ENCODE assay signal across 22 cellular contexts in the genomic region with DNA sequence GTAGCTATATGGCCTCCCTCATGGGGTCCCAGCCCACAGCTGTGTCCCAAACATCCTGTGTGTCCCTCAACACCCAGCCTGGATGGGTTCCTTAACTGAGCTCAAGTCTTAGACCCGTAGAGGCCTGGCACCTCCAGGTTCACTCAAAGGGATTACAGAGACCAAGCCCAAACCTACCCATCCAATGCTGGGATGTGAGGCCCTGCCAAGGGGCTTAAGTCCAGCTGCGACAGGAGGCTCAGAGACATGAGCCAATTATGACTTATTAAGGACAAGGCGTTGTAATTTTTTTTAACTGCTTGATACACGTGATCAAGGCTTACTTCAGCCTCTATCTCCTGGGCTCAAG.
DNase-seq lines count a peak whose midpoint lies in the region; ATAC-seq, FAIRE-seq and TF ChIP-seq lines count a peak whose summit lies in the region.
"Had no signal": no experiment of that assay in that cellular context is flagged by ENCODE, and none has a peak within 500 bp of the region (broad histone marks: within the 10 kb centered on the region; RNA-seq: fewer than 3 reads in every experiment).

No MANE protein-coding gene starts in this region.

- H3K27ac ChIP-seq in right atrium auricular region (no peak overlapping the region), heart left ventricle (no peak overlapping the region), esophagus muscularis mucosa (replicated peaks in 1 of 4) (no peak overlapping the region)
- H3K27ac ChIP-seq: Peyer's patch had no signal

- DNase-seq in right atrium auricular region (ENCODE audit: low spot score) (peak; percentile 30), heart left ventricle (no peak), NCI-H82 treated with DMSO at 0.1 percent for 48 hours (lab: John Stamatoyannopoulos, UW; ENCODE audit: unreplicated experiment) (peak; percentile 37), esophagus muscularis mucosa (ENCODE audit: extremely low spot score) (peak; percentile 85), urothelium cell line (ENCODE audit: low spot score) (no peak), SIG-M5 (lab: John Stamatoyannopoulos, UW) (no peak)
- no peak for DNase-seq in activated T-helper 1 cell treated with anti-CD3 and anti-CD28 coated beads, Interleukin-12 subunit alpha, Interleukin-12 subunit beta, Interleukin-2, Interleukin-4 antibody, amounts not matched to agents 30 ng/mL and 10 ng/mL and 1 ng/mL, durations not matched to agents 14 hours and 24 hours and 36 hours (ENCODE audit: low spot score)
- DNase-seq: CD4-positive, alpha-beta T cell; COR-L47; DMS79; Karpas-422; MV-4-11; NCI-H1694; NCI-H2081; NCI-H2171; NCI-H345; NCI-H524; NCI-H774 had no signal

- TF ChIP-seq POLR2A in heart left ventricle (IDR thresholded peaks at IDR 0.05) (no peak), esophagus muscularis mucosa (IDR thresholded peaks at IDR 0.05; ENCODE audit: low read depth) (no peak)

- FAIRE-seq in urothelium cell line (lab: Jason Lieb, UNC), result peak; percentile 9
- FAIRE-seq: GM19239, H1 had no signal

- H3K4me3 ChIP-seq in right atrium auricular region (no peak overlapping the region), heart left ventricle (no peak overlapping the region), esophagus muscularis mucosa (no peak overlapping the region)
- H3K4me3 ChIP-seq: Peyer's patch had no signal

- no peaks in the 10 kb centered on the region for H3K4me1 Mint-ChIP-seq in activated T-helper 1 cell treated with anti-CD3 and anti-CD28 coated beads, Interleukin-12 subunit alpha, Interleukin-12 subunit beta, Interleukin-2, Interleukin-4 antibody, amounts not matched to agents 30 ng/mL and 10 ng/mL and 1 ng/mL, durations not matched to agents 14 hours and 24 hours and 36 hours (ENCODE audit: low read depth)

- TF ChIP-seq CTCF in right atrium auricular region (IDR thresholded peaks at IDR 0.05), result no peak
- TF ChIP-seq CTCF in heart left ventricle (IDR thresholded peaks at IDR 0.05), result no peak
- TF ChIP-seq CTCF in esophagus muscularis mucosa (IDR thresholded peaks at IDR 0.05), result no peak

- intact Hi-C loops in heart left ventricle (cut with DNase I) (no loop called here), esophagus muscularis mucosa (cut with DNase I) (no loop called here)
- intact Hi-C loops in activated T-helper 1 cell treated with anti-CD3 and anti-CD28 coated beads, Interleukin-12 subunit alpha, Interleukin-12 subunit beta, Interleukin-2, Interleukin-4 antibody, amounts not matched to agents 30 ng/mL and 10 ng/mL and 1 ng/mL, durations not matched to agents 14 hours and 24 hours and 36 hours (cut with micrococcal nuclease), result no loop called here

- H3K36me3 ChIP-seq in right atrium auricular region, result no peaks in the 10 kb centered on the region
- H3K36me3 ChIP-seq in heart left ventricle, result no peaks in the 10 kb centered on the region
- no peaks in the 10 kb centered on the region for H3K36me3 ChIP-seq in esophagus muscularis mucosa
- H3K36me3 ChIP-seq: Peyer's patch had no signal

- H3K9me3 Mint-ChIP-seq in activated T-helper 1 cell treated with anti-CD3 and anti-CD28 coated beads, Interleukin-12 subunit alpha, Interleukin-12 subunit beta, Interleukin-2, Interleukin-4 antibody, amounts not matched to agents 30 ng/mL and 10 ng/mL and 1 ng/mL, durations not matched to agents 14 hours and 24 hours and 36 hours, result no peaks in the 10 kb centered on the region
- H3K9me3 Mint-ChIP-seq: CD4-positive, alpha-beta T cell had no signal

- H3K27me3 ChIP-seq in right atrium auricular region, result no peaks in the 10 kb centered on the region
- peaks cover 0 to 11% (median 0%) of the 10 kb centered on the region in 9 donors for H3K27me3 ChIP-seq in heart left ventricle
- H3K27me3 ChIP-seq in esophagus muscularis mucosa, result peaks cover 0 to 34% (median 0%) of the 10 kb centered on the region in 4 donors
- H3K27me3 ChIP-seq: Peyer's patch had no signal

- no peaks in the 10 kb centered on the region for H3K9me3 ChIP-seq in right atrium auricular region
- no peaks in the 10 kb centered on the region for H3K9me3 ChIP-seq in heart left ventricle
- H3K9me3 ChIP-seq in esophagus muscularis mucosa, result no peaks in the 10 kb centered on the region
- H3K9me3 ChIP-seq: Peyer's patch had no signal

- ATAC-seq in heart left ventricle, result no peak
- ATAC-seq: HCT116 had no signal

- no peak for TF ChIP-seq EP300 in esophagus muscularis mucosa (IDR thresholded peaks at IDR 0.05)

- no peak overlapping the region for H3K4me3 Mint-ChIP-seq in activated T-helper 1 cell treated with anti-CD3 and anti-CD28 coated beads, Interleukin-12 subunit alpha, Interleukin-12 subunit beta, Interleukin-2, Interleukin-4 antibody, amounts not matched to agents 30 ng/mL and 10 ng/mL and 1 ng/mL, durations not matched to agents 14 hours and 24 hours and 36 hours
- H3K4me3 Mint-ChIP-seq: CD4-positive, alpha-beta T cell had no signal

- no peaks in the 10 kb centered on the region for H3K4me1 ChIP-seq in right atrium auricular region
- H3K4me1 ChIP-seq in heart left ventricle, result no peaks in the 10 kb centered on the region
- H3K4me1 ChIP-seq in esophagus muscularis mucosa, result no peaks in the 10 kb centered on the region
- H3K4me1 ChIP-seq: Peyer's patch had no signal

- 73 to 88% (median 85%) methylated on average over 4 of the region's 4 CpGs for WGBS in heart left ventricle, 4 donors
- 74% methylated on average over 4 of the region's 4 CpGs for WGBS in esophagus muscularis mucosa

- peaks cover 4% of the 10 kb centered on the region for H3K27me3 Mint-ChIP-seq in activated T-helper 1 cell treated with anti-CD3 and anti-CD28 coated beads, Interleukin-12 subunit alpha, Interleukin-12 subunit beta, Interleukin-2, Interleukin-4 antibody, amounts not matched to agents 30 ng/mL and 10 ng/mL and 1 ng/mL, durations not matched to agents 14 hours and 24 hours and 36 hours (ENCODE audit: insufficient read depth)
- H3K27me3 Mint-ChIP-seq: CD4-positive, alpha-beta T cell had no signal

- no peaks in the 10 kb centered on the region for H3K36me3 Mint-ChIP-seq in activated T-helper 1 cell treated with anti-CD3 and anti-CD28 coated beads, Interleukin-12 subunit alpha, Interleukin-12 subunit beta, Interleukin-2, Interleukin-4 antibody, amounts not matched to agents 30 ng/mL and 10 ng/mL and 1 ng/mL, durations not matched to agents 14 hours and 24 hours and 36 hours (ENCODE audit: low read depth)

- H3K27ac Mint-ChIP-seq in activated T-helper 1 cell treated with anti-CD3 and anti-CD28 coated beads, Interleukin-12 subunit alpha, Interleukin-12 subunit beta, Interleukin-2, Interleukin-4 antibody, amounts not matched to agents 30 ng/mL and 10 ng/mL and 1 ng/mL, durations not matched to agents 14 hours and 24 hours and 36 hours, result no peak overlapping the region
- H3K27ac Mint-ChIP-seq: CD4-positive, alpha-beta T cell had no signal

Comparison
In these comparisons a context has a peak if more than half of its experiments do, and no peak if none do; other contexts are left out.
1. DNase-seq: peak in right atrium auricular region (single experiment), NCI-H82 treated with DMSO at 0.1 percent for 48 hours (single experiment) and esophagus muscularis mucosa (single experiment); none in heart left ventricle (0 of 5), urothelium cell line (single experiment), SIG-M5 (single experiment) and activated T-helper 1 cell treated with anti-CD3 and anti-CD28 coated beads, Interleukin-12 subunit alpha, Interleukin-12 subunit beta, Interleukin-2, Interleukin-4 antibody, amounts not matched to agents 30 ng/mL and 10 ng/mL and 1 ng/mL, durations not matched to agents 14 hours and 24 hours and 36 hours (single experiment).